ENCODE assay signal across 8 cellular contexts in the genomic region with DNA sequence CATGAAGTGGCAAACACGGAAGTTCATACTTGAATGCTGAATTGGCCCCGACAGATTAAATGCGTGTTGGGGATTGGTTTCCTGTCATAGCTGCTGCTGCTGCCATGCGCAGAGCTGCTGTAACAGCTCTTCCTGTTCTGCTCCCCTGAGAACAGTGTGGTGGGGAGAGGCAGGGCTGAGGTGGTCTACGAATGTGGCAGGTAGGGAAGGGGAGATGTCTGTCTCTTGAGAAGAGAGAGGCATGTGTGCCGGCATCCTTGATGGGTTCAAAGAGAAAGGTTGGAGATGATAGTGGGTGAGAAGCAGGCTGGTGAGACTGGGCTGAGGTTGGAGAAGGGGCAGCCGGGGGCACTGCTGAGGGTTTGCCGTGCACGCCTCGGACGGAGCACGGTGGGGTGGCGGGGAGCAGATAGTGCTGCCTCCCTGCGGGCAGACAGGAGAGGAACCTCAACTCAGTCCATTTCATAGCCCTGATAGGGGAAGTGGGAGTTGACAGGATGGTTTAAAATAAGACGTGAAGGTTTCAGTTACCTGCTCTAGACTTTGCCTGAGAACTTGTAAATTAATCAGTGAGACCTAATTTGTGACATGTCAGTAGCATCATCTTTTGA. TPM values are rescaled to one million over a fixed set of nuclear protein-coding genes. Genes with fewer than 3 reads are reported as not detected.
DNase-seq lines count a peak whose midpoint lies in the region; ATAC-seq and TF ChIP-seq lines count a peak whose summit lies in the region.

No MANE protein-coding gene starts in this region.

- H3K9me3 ChIP-seq in lower lobe of right lung: no peaks in the 10 kb centered on the region

- peak overlapping the region; percentile 65 for H3K27ac ChIP-seq in lower lobe of right lung

- intact Hi-C loops in lower lobe of right lung (cut with DNase I): no loop called here

- peak; percentile 39 for TF ChIP-seq CTCF in lower lobe of right lung (IDR thresholded peaks at IDR 0.05)

- no peaks in the 10 kb centered on the region for H3K27me3 ChIP-seq in lower lobe of right lung (ENCODE audit: low read depth)

- ATAC-seq in GM18499 (IDR thresholded peaks at IDR 0.05; ENCODE audit: insufficient read depth, unreplicated experiment): peak; percentile 85
- peak; percentile 95 for ATAC-seq in HG02840 (IDR thresholded peaks at IDR 0.05; ENCODE audit: low FRiP score, unreplicated experiment)
- peak; percentile 72 to 90 for ATAC-seq in lower lobe of right lung

- peak overlapping the region; percentile 45 for H3K4me3 ChIP-seq in lower lobe of right lung

- peaks cover 3% of the 10 kb centered on the region for H3K36me3 ChIP-seq in lower lobe of right lung

- peak; percentile 36 for DNase-seq in SIG-M5 (lab: John Stamatoyannopoulos, UW)
- DNase-seq in activated naive CD4-positive, alpha-beta T cell treated with Interleukin-2 at 50 U/mL for 16 hours: peak; percentile 78
- peak; percentile 70 for DNase-seq in lower lobe of right lung
- DNase-seq in stimulated activated naive CD4-positive, alpha-beta T cell (lab: John Stamatoyannopoulos, UW): peak; percentile 69 to 97 (median 82)
- DNase-seq in NCI-H510A treated with DMSO at 0.1 percent for 48 hours (lab: John Stamatoyannopoulos, UW): no peak
- DNase-seq in COLO668 (lab: John Stamatoyannopoulos, UW; ENCODE audit: unreplicated experiment): no peak

- no peaks in the 10 kb centered on the region for H3K4me1 ChIP-seq in lower lobe of right lung

RNA-seq across cellular contexts. Expression of a gene that starts 46.1 kb away (rescaled TPM):
- 22.2 TPM for total RNA-seq in lower lobe of right lung

Comparison
In these comparisons a context has a peak if more than half of its experiments do, and no peak if none do; other contexts are left out.
1. DNase-seq: peak in SIG-M5 (single experiment), activated naive CD4-positive, alpha-beta T cell treated with Interleukin-2 at 50 U/mL for 16 hours (single experiment), lower lobe of right lung (single experiment) and stimulated activated naive CD4-positive, alpha-beta T cell (6 of 6); none in NCI-H510A treated with DMSO at 0.1 percent for 48 hours (single experiment) and COLO668 (single experiment).
2. Peak in every context shown above with its lines, with median percentiles within 50 percentile points of each other: ATAC-seq.